In genomic region chr16:88927010-88927409, GRCh38 we compare ENCODE assay signal across 1 cellular context.
TF ChIP-seq lines count a peak whose summit lies in the region.

No MANE protein-coding gene starts in this region.

TF ChIP-seq in IMR-90, 13 proteins besides CTCF, POLR2A, EP300 and RAD21:
- TF ChIP-seq CHD1 (IDR thresholded peaks at IDR 0.05; ENCODE audit: low read depth, low read length) (no peak), MXI1 (IDR thresholded peaks at IDR 0.05; ENCODE audit: borderline replicate concordance, low read depth, low read length) (no peak), MAZ (IDR thresholded peaks at IDR 0.05; ENCODE audit: borderline replicate concordance, low read depth, low read length) (no peak), FOS (IDR thresholded peaks at IDR 0.05; ENCODE audit: low read depth, low read length) (no peak), CEBPB (IDR thresholded peaks at IDR 0.05; ENCODE audit: low read depth, low read length) (no peak), NFE2L2 (IDR thresholded peaks at IDR 0.05; ENCODE audit: low read depth, low read length) (no peak)
